In the genomic region with DNA sequence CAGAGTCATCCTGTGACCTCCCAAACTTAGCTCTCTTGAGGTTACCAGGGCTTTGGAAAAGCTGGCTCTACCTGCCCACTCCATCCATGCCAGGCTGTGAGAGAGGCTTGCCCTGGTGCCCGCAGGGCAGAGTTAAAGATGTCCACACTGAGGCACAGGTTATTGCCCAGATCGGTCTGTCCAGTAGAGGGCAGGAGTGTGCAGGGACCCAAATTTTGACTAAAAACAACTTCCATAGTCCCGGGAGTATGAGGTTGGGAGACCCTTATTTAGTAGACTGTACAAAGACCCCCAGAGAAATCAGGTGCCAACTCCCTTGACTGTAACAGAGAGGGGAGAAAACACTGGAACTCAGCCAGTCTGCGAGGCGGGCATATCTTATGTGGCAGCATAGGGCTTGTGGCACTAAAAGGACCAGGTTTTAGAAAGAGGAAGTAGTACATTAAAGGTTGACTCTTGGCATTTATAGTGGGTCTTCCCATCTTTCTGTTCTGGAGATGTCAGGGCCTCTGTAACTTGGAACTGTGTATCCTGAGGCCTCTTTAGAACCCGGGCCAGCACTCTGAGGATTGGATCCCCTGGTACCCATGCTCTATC, we compare ENCODE assay signal across 8 cellular contexts. TPM values are rescaled to one million over a fixed set of nuclear protein-coding genes. Genes with fewer than 3 reads are reported as not detected.
A peak's percentile ranks its signal among the peaks of the same experiment; 100 is the strongest.
DNase-seq lines count a peak whose midpoint lies in the region; ATAC-seq, FAIRE-seq and TF ChIP-seq lines count a peak whose summit lies in the region.

No MANE protein-coding gene starts in this region.

- H3K4me3 ChIP-seq in Caco-2 (ENCODE audit: low read depth, low read length) (no peak overlapping the region), Loucy (ENCODE audit: low read length, poor library complexity, severe bottlenecking) (peak overlapping the region; percentile 54), fibroblast of lung (replicated peaks in 1 of 4; ENCODE audit: control extremely low read depth in 1 of 4, insufficient read depth in 1 of 4, low read depth in 3 of 4, low read length in 4 of 4) (no peak overlapping the region), small intestine (ENCODE audit: low read depth in 1 of 2, low read length in 2 of 2) (no peak overlapping the region)

- intact Hi-C loops in Caco-2 (cut with micrococcal nuclease; ENCODE audit: unreplicated experiment) = loop anchor here (2.0 to 5.0 kb wide), 2 partner anchors 69 to 116 kb away; no protein-coding TSS in a partner anchor

- H3K4me2 ChIP-seq in Loucy (ENCODE audit: low read depth, low read length, poor library complexity, severe bottlenecking) (peak overlapping the region; percentile 67), fibroblast of lung (ENCODE audit: extremely low read depth, insufficient read depth, low read length) (no peak overlapping the region)

- no peak for FAIRE-seq in small intestine (lab: Jason Lieb, UNC)

- ATAC-seq in HG03457 (IDR thresholded peaks at IDR 0.05; ENCODE audit: unreplicated experiment) (no peak), HG02840 (IDR thresholded peaks at IDR 0.05; ENCODE audit: low FRiP score, unreplicated experiment) (no peak)

- H3K27me3 Mint-ChIP-seq in Caco-2 (ENCODE audit: insufficient read depth, unreplicated experiment) = no peaks in the 10 kb centered on the region

- no peaks in the 10 kb centered on the region for H4K20me1 ChIP-seq in Loucy (ENCODE audit: insufficient read depth, low read length, poor library complexity, severe bottlenecking)
- H4K20me1 ChIP-seq in fibroblast of lung (ENCODE audit: control insufficient read depth, extremely low read depth, insufficient read depth, low read length) = no peaks in the 10 kb centered on the region

- H3K9ac ChIP-seq in Loucy (ENCODE audit: low read depth, low read length, poor library complexity, severe bottlenecking) (peak overlapping the region; percentile 48), fibroblast of lung (ENCODE audit: insufficient read depth, low read length) (no peak overlapping the region)

- no peaks in the 10 kb centered on the region for H3F3A ChIP-seq in Loucy (ENCODE audit: low read depth)

- H3K27ac Mint-ChIP-seq in Caco-2 (ENCODE audit: unreplicated experiment) = peak overlapping the region; percentile 84

- H3K9me3 ChIP-seq in Caco-2 (no peaks in the 10 kb centered on the region), Loucy (ENCODE audit: insufficient read depth, low read depth, low read length) (no peaks in the 10 kb centered on the region), fibroblast of lung (ENCODE audit: control insufficient read depth, insufficient read depth, low read depth, low read length) (no peaks in the 10 kb centered on the region), small intestine (ENCODE audit: control insufficient read depth, low read depth) (no peaks in the 10 kb centered on the region)

- DNase-seq in Caco-2 = peak in 1 of 2 experiments; percentile 58
- DNase-seq in activated CD8-positive, alpha-beta memory T cell treated with anti-CD3 and anti-CD28 coated beads for 24 hours = peak; percentile 75
- DNase-seq in fibroblast of lung (ENCODE audit: low read depth in 2 of 2) = peak in 1 of 2 donors; percentile 11
- peak; percentile 51 for DNase-seq in small intestine
- DNase-seq in A172 (ENCODE audit: low spot score) = no peak

- no peaks in the 10 kb centered on the region for H3K9me2 ChIP-seq in Loucy (replicated peaks; ENCODE audit: low read depth, low read length)

- no peaks in the 10 kb centered on the region for H3K79me2 ChIP-seq in Loucy (ENCODE audit: insufficient read depth, low read length)
- H3K79me2 ChIP-seq in fibroblast of lung (ENCODE audit: control insufficient read depth, insufficient read depth, low read length) = no peaks in the 10 kb centered on the region

- H3K4me1 ChIP-seq in Caco-2 (peaks cover 12% of the 10 kb centered on the region), Loucy (ENCODE audit: insufficient read depth, low read length, poor library complexity, severe bottlenecking) (peaks cover 9% of the 10 kb centered on the region), fibroblast of lung (ENCODE audit: control insufficient read depth, extremely low read depth, insufficient read depth, low read length) (peaks cover 2% of the 10 kb centered on the region), small intestine (ENCODE audit: control insufficient read depth in 2 of 2, insufficient read depth in 1 of 2, low read depth in 1 of 2, low read length in 1 of 2) (no peaks in the 10 kb centered on the region)

- TF ChIP-seq CTCF in Caco-2 (IDR thresholded peaks at IDR 0.05; ENCODE audit: insufficient read depth in 1 of 2, low read depth in 1 of 2, low read length in 1 of 2, severe bottlenecking in 1 of 2, unreplicated experiment in 1 of 2) = peak; percentile 64 to 79
- peak; percentile 96 for TF ChIP-seq CTCF in Loucy (conservative IDR thresholded peaks at IDR 0.05; ENCODE audit: low read length)
- TF ChIP-seq CTCF in fibroblast of lung (conservative IDR thresholded peaks at IDR 0.05 in 1 of 2, IDR thresholded peaks at IDR 0.05 in 1 of 2; ENCODE audit: low read depth in 1 of 2, low read length in 2 of 2) = peak; percentile 34 to 64

- no peaks in the 10 kb centered on the region for H3K9me3 Mint-ChIP-seq in Caco-2 (ENCODE audit: unreplicated experiment)

- no peak overlapping the region for H3K27ac ChIP-seq in fibroblast of lung (ENCODE audit: insufficient read depth, low read length)
- no peak overlapping the region for H3K27ac ChIP-seq in small intestine (ENCODE audit: low read depth in 1 of 2, low read length in 1 of 2)

- CTCF ChIA-PET in Caco-2 (lab: Charles Lee) = interaction anchor here (0.7 kb wide), 1 partner anchor 30 kb away, joined by 5 read pairs; no protein-coding TSS in a partner anchor

- H3K4me3 Mint-ChIP-seq in Caco-2 (ENCODE audit: unreplicated experiment) = no peak overlapping the region

- H3K27me3 ChIP-seq in Caco-2 (replicated peaks; ENCODE audit: control insufficient read depth, insufficient read depth, low read length) (no peaks in the 10 kb centered on the region), Loucy (ENCODE audit: insufficient read depth, low read length, poor library complexity, severe bottlenecking) (no peaks in the 10 kb centered on the region), fibroblast of lung (ENCODE audit: control insufficient read depth, insufficient read depth, low read length) (peaks cover 4% of the 10 kb centered on the region), small intestine (ENCODE audit: control insufficient read depth in 2 of 2, insufficient read depth in 2 of 2, low read length in 2 of 2) (no peaks in the 10 kb centered on the region)

- POLR2A ChIA-PET in Caco-2 (lab: Charles Lee) = no interaction called here

- BruUV-seq in Caco-2 (replicated peaks; lab: Mats Ljungman, UMichigan) = no TSS peak

- H2AFZ ChIP-seq in Loucy (ENCODE audit: low read length) (peak overlapping the region; percentile 89), fibroblast of lung (ENCODE audit: low read length) (no peak overlapping the region)

- peaks cover 43% of the 10 kb centered on the region for H3K4me1 Mint-ChIP-seq in Caco-2 (ENCODE audit: low read depth, unreplicated experiment)

- H3K36me3 Mint-ChIP-seq in Caco-2 (ENCODE audit: insufficient read depth, unreplicated experiment) = peaks cover 83% of the 10 kb centered on the region

- WGBS in small intestine, 3 donors = 28 to 42% (median 32%) methylated on average over 6 of the region's 6 CpGs

- H3K36me3 ChIP-seq in Caco-2 (ENCODE audit: control insufficient read depth, insufficient read depth, low read length) = peaks cover 5% of the 10 kb centered on the region; the same call in 1 of the 2 replicates
- no peaks in the 10 kb centered on the region for H3K36me3 ChIP-seq in Loucy (ENCODE audit: insufficient read depth, low read length)
- no peaks in the 10 kb centered on the region for H3K36me3 ChIP-seq in fibroblast of lung (ENCODE audit: control insufficient read depth, insufficient read depth, low read length)
- H3K36me3 ChIP-seq in small intestine (ENCODE audit: control insufficient read depth in 2 of 2, insufficient read depth in 2 of 2, low read length in 2 of 2) = peaks cover 0 to 2% of the 10 kb centered on the region in 2 donors

RNA-seq across cellular contexts. Expression of a gene that starts 43.3 kb away (rescaled TPM):
- total RNA-seq in Caco-2 (2022) (36.9 TPM in 2 replicates), fibroblast of lung (not detected in 2 replicates)
- polyA plus RNA-seq in fibroblast of lung (not detected in 2 replicates), small intestine (10 to 100 TPM in 2 of 3 donors, 1 to 10 TPM in 1; 10.0 to 18.1 (median 11.9) TPM)
- polyA plus RNA-seq in fibroblast of lung (2012) = not detected in 2 replicates
- not detected in 2 replicates for polyA minus RNA-seq in fibroblast of lung (ENCODE audit: low replicate concordance)
- not detected in 2 replicates for total RNA-seq in A172 (2014; rRNA removed; shearing (Covaris generic))

RNA-seq across cellular contexts. Expression of a gene that starts 58.3 kb away (rescaled TPM):
- total RNA-seq in Caco-2 (2022) (78.7 and 85.1 TPM in 2 replicates), fibroblast of lung (18.7 and 20.6 TPM in 2 replicates)
- polyA plus RNA-seq in fibroblast of lung (20.4 and 22.3 TPM in 2 replicates), small intestine (10 to 100 TPM; 16.8 to 18.1 (median 17.1) TPM)
- polyA plus RNA-seq in fibroblast of lung (2012) = 11.8 and 13.6 TPM in 2 replicates
- 0.59 and 11.2 TPM in 2 replicates for polyA minus RNA-seq in fibroblast of lung (ENCODE audit: low replicate concordance)
- total RNA-seq in A172 (2014; rRNA removed; shearing (Covaris generic)) = 45.9 and 59.3 TPM in 2 replicates

Comparison
In these comparisons a context has a peak if more than half of its experiments do, and no peak if none do; other contexts are left out.
1. RNA of a gene that starts 43.3 kb away (total RNA-seq): 36.9 TPM in Caco-2; not detected in fibroblast of lung and not detected in A172; every median in the first group is over 10 times any median in the second.
2. Peak in every context shown above with its lines, with median percentiles within 50 percentile points of each other: CTCF ChIP-seq.